ENCODE assay signal across 16 cellular contexts in genomic region chr1:2801046-2801445, GRCh38. TPM values are rescaled to one million over a fixed set of nuclear protein-coding genes. Genes with fewer than 3 reads are reported as not detected.
DNase-seq lines count a peak whose midpoint lies in the region; ATAC-seq and TF ChIP-seq lines count a peak whose summit lies in the region.
"Had no signal": no experiment of that assay in that cellular context is flagged by ENCODE, and none has a peak within 500 bp of the region (broad histone marks: within the 10 kb centered on the region; RNA-seq: fewer than 3 reads in every experiment).

No MANE protein-coding gene starts in this region.

- H3K4me2 ChIP-seq in BLaER1: peak overlapping the region; percentile 91
- H3K4me2 ChIP-seq: KMS-11, PC-9 had no signal

- H3K4me1 ChIP-seq in BLaER1 (peaks cover 67% of the 10 kb centered on the region), stomach (no peaks in the 10 kb centered on the region), vagina (no peaks in the 10 kb centered on the region)

- H4K20me1 ChIP-seq in BLaER1: no peaks in the 10 kb centered on the region

- H3K27ac ChIP-seq in BLaER1: peak overlapping the region; percentile 62
- H3K27ac ChIP-seq in stomach: no peak overlapping the region
- H3K27ac ChIP-seq in vagina: no peak overlapping the region
- H3K27ac ChIP-seq: KMS-11, PC-9, RWPE1 had no signal

- H3K9me3 ChIP-seq in BLaER1 (peaks cover 1% of the 10 kb centered on the region; the same call in 1 of the 2 replicates), stomach (peaks cover 0 to 1% (median 0%) of the 10 kb centered on the region in 4 donors), vagina (no peaks in the 10 kb centered on the region)

- H3K9ac ChIP-seq in BLaER1: peak overlapping the region; percentile 50; the same call in 1 of the 2 replicates
- H3K9ac ChIP-seq: KMS-11 had no signal

- TF ChIP-seq POLR2A in stomach (IDR thresholded peaks at IDR 0.05): no peak
- no peak for TF ChIP-seq POLR2A in vagina (IDR thresholded peaks at IDR 0.05)

- ATAC-seq in left cardiac atrium: no peak

- H3K4me3 ChIP-seq in BLaER1 (peak overlapping the region; percentile 36; the same call in 1 of the 2 replicates), stomach (no peak overlapping the region), vagina (no peak overlapping the region)
- H3K4me3 ChIP-seq: PC-9 had no signal

- intact Hi-C loops in left cardiac atrium (cut with DNase I): no loop called here
- intact Hi-C loops in posterior vena cava (cut with DNase I): no loop called here
- intact Hi-C loops in stomach (cut with DNase I; ENCODE audit: low total_unique reads): no loop called here
- intact Hi-C loops in vagina (cut with DNase I): loop anchor here (10.0 kb wide), 1 partner anchor 386 kb away; the partner anchor contains the start of gene PEX10

- peak; percentile 10 for DNase-seq in activated CD8-positive, alpha-beta memory T cell treated with anti-CD3 and anti-CD28 coated beads, Interleukin-2, amount 50 U/mL, for 4 hours
- no peak for DNase-seq in activated CD8-positive, alpha-beta memory T cell treated with anti-CD3 and anti-CD28 coated beads for 24 hours
- DNase-seq in left cardiac atrium (peak; percentile 10), posterior vena cava (ENCODE audit: low spot score) (peak; percentile 56), stomach (no peak), NCI-H446 treated with DMSO at 0.1 percent for 48 hours (lab: John Stamatoyannopoulos, UW) (no peak), vagina (ENCODE audit: extremely low spot score in 2 of 2) (no peak)
- DNase-seq: DMS 273 treated with DMSO at 0.1 percent for 48 hours, H7, NCI-H1417 treated with DMSO at 0.1 percent for 48 hours, NCI-H187 treated with DMSO at 0.1 percent for 48 hours, NCI-H345 had no signal

- no peak for TF ChIP-seq EP300 in stomach (IDR thresholded peaks at IDR 0.05)

- H3K27me3 ChIP-seq in BLaER1 (no peaks in the 10 kb centered on the region), stomach (peaks cover 14 to 92% (median 35%) of the 10 kb centered on the region in 3 donors), vagina (no peaks in the 10 kb centered on the region)

- no peaks in the 10 kb centered on the region for H3K36me3 ChIP-seq in BLaER1
- no peaks in the 10 kb centered on the region for H3K36me3 ChIP-seq in stomach
- no peaks in the 10 kb centered on the region for H3K36me3 ChIP-seq in vagina

- 62 to 77% (median 73%) methylated on average over 6 to 11 of the region's 11 CpGs for WGBS in stomach, 5 donors

- no peak for TF ChIP-seq CTCF in stomach (IDR thresholded peaks at IDR 0.05)
- no peak for TF ChIP-seq CTCF in vagina (IDR thresholded peaks at IDR 0.05)

RNA-seq across cellular contexts. Expression of gene TTC34, which starts 0.4 kb away (rescaled TPM):
- total RNA-seq in left cardiac atrium (under 1 TPM; 0.52 to 0.53 TPM), posterior vena cava (under 1 TPM; 0.24 to 0.46 TPM), stomach (1 to 10 TPM in 1 of 5 donors, under 1 TPM in 3, not detected in 1; 0.29 to 1.3 (median 0.48) TPM), vagina (under 0.01 TPM)
- polyA plus RNA-seq in stomach: under 1 TPM in 2 of 3 donors, not detected in 1; 0.06 to 0.10 TPM

Comparison
In these comparisons a context has a peak if more than half of its experiments do, and no peak if none do; other contexts are left out.
1. DNase-seq: peak in activated CD8-positive, alpha-beta memory T cell treated with anti-CD3 and anti-CD28 coated beads, Interleukin-2, amount 50 U/mL, for 4 hours (single experiment), left cardiac atrium (single experiment) and posterior vena cava (single experiment); none in activated CD8-positive, alpha-beta memory T cell treated with anti-CD3 and anti-CD28 coated beads for 24 hours (single experiment), stomach (single experiment), NCI-H446 treated with DMSO at 0.1 percent for 48 hours (single experiment) and vagina (0 of 2).